11 cellular contexts compared by ENCODE assay signal in the genomic region with DNA sequence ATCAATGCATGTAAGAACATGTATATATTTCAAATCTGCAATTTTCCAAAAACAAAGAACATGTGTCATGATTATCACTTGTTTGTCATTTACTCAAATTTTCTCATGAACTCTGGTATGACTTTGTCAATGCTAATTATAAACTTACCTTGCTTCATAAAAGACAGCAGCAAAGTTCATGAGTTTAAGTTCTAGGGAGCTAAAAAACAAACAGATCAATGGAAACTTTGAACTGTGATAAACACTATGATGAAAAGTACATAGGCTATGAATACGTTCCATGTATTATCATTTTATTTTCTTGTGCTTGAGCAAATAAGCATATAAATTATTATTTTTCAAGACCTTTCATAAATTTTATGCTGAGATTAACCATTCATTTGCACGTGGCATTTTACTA.
"Had no signal": no experiment of that assay in that cellular context is flagged by ENCODE, and none has a peak within 500 bp of the region (broad histone marks: within the 10 kb centered on the region; RNA-seq: fewer than 3 reads in every experiment).

No MANE protein-coding gene starts in this region.

- H3K9me3 ChIP-seq: HAP-1 had no signal

- H3K4me1 ChIP-seq: HAP-1 had no signal

- H2AFZ ChIP-seq: GM23248, GM23338 had no signal

- H3K36me3 ChIP-seq: HAP-1 had no signal

- FAIRE-seq: H1, H54 had no signal

- ATAC-seq: GM23338, HCT116 had no signal

- H3K4me2 ChIP-seq: GM23338 had no signal

- H3K9ac ChIP-seq: GM23248 had no signal

- DNase-seq: GM23248, GOT3, H7, H9, HCEC 1CT, HFFc6 had no signal

- H3K27ac ChIP-seq: GM23248 had no signal

- H3K4me3 ChIP-seq: GM23248, GM23338, HAP-1 had no signal
